ENCODE assay signal across 13 cellular contexts in genomic region chr6:153957409-153957808, GRCh38.
DNase-seq lines count a peak whose midpoint lies in the region; ATAC-seq, FAIRE-seq and TF ChIP-seq lines count a peak whose summit lies in the region.
"Had no signal": no experiment of that assay in that cellular context is flagged by ENCODE, and none has a peak within 500 bp of the region (broad histone marks: within the 10 kb centered on the region; RNA-seq: fewer than 3 reads in every experiment).

No MANE protein-coding gene starts in this region.

- H3K27ac Mint-ChIP-seq in activated T-cell treated with anti-CD3 and anti-CD28 coated beads, Interleukin-2, amount 50 U/mL, for 72 hours: no peak overlapping the region

- no peak overlapping the region for H2AFZ ChIP-seq in GM12878 (ENCODE audit: control insufficient read depth, low read depth, low read length)

- POLR2A ChIA-PET in GM12878 (lab: Charles Lee): no interaction called here

- no peak overlapping the region for H3K9ac ChIP-seq in GM12878 (ENCODE audit: control insufficient read depth, insufficient read depth, low read length)

- H3K9me3 ChIP-seq in GM12878 (replicated peaks; ENCODE audit: control insufficient read depth, insufficient read depth, low read length): no peaks in the 10 kb centered on the region
- H3K9me3 ChIP-seq in small intestine (ENCODE audit: control insufficient read depth, low read depth): no peaks in the 10 kb centered on the region
- H3K9me3 ChIP-seq: esophagus squamous epithelium had no signal

- H3K27me3 ChIP-seq in GM12878 (replicated peaks in 1 of 2; ENCODE audit: control insufficient read depth in 2 of 2, insufficient read depth in 2 of 2, low read length in 1 of 2): no peaks in the 10 kb centered on the region
- H3K27me3 ChIP-seq in small intestine (ENCODE audit: control insufficient read depth in 2 of 2, insufficient read depth in 2 of 2, low read length in 2 of 2): no peaks in the 10 kb centered on the region
- H3K27me3 ChIP-seq: brain microvascular endothelial cell, esophagus squamous epithelium had no signal

- H3K4me1 Mint-ChIP-seq in activated T-cell treated with anti-CD3 and anti-CD28 coated beads, Interleukin-2, amount 50 U/mL, for 72 hours (ENCODE audit: low read depth): no peaks in the 10 kb centered on the region

- no peak for TF ChIP-seq CTCF in GM12878 (IDR thresholded peaks at IDR 0.05 in 2 of 3, conservative IDR thresholded peaks at IDR 0.05 in 1 of 3; ENCODE audit: control insufficient read depth in 2 of 3, extremely low read depth in 1 of 3, insufficient read depth in 1 of 3, low read depth in 3 of 3, low read length in 3 of 3)

- no peak for TF ChIP-seq POLR2A in GM12878 (IDR thresholded peaks at IDR 0.05; ENCODE audit: low read depth, low read length)

- no peak for FAIRE-seq in GM12878 (lab: Jason Lieb, UNC)
- FAIRE-seq in small intestine (lab: Jason Lieb, UNC): no peak
- FAIRE-seq: keratinocyte had no signal

- no peak overlapping the region for H3K4me3 ChIP-seq in GM12878
- H3K4me3 ChIP-seq in small intestine (ENCODE audit: low read depth in 1 of 2, low read length in 2 of 2): no peak overlapping the region
- H3K4me3 ChIP-seq: esophagus squamous epithelium had no signal

- 6% methylated on average over 4 of the region's 4 CpGs for WGBS in GM12878 (ENCODE audit: insufficient coverage, insufficient replicate concordance, low lambda C conversion rate, missing lambda C conversion rate)
- WGBS in small intestine, 3 donors: 53 to 66% (median 56%) methylated on average over 4 of the region's 4 CpGs

- CTCF ChIA-PET in GM12878 (lab: Yijun Ruan, JAX): no interaction called here

- no TSS peak for BruUV-seq in GM12878 (replicated peaks; lab: Mats Ljungman, UMichigan)

- TF ChIP-seq RAD21 in GM12878 (IDR thresholded peaks at IDR 0.05; ENCODE audit: insufficient read depth, low read depth, low read length): no peak

- SMC1A ChIA-PET in GM12878 (lab: Charles Lee; ENCODE audit: uncharacterized antibody, unreplicated experiment): interaction anchor here (0.8 kb wide), 1 partner anchor 9 kb away, joined by 3 read pairs; no protein-coding TSS in a partner anchor

- TF ChIP-seq EP300 in GM12878 (IDR thresholded peaks at IDR 0.05; ENCODE audit: borderline replicate concordance in 1 of 2, control insufficient read depth in 1 of 2, low read depth in 2 of 2, low read length in 2 of 2): no peak

- no peak for DNase-seq in GM12878 (ENCODE audit: low read depth, low spot score)
- DNase-seq in activated T-cell treated with anti-CD3 and anti-CD28 coated beads for 4 hours: no peak
- DNase-seq in small intestine: no peak
- DNase-seq in AG08395 (ENCODE audit: low spot score): no peak
- DNase-seq in activated T-cell treated with anti-CD3 and anti-CD28 coated beads, Interleukin-2, amount 50 U/mL, for 72 hours: no peak
- DNase-seq: esophagus squamous epithelium, nucleus accumbens, T-helper 9 cell had no signal

- no peaks in the 10 kb centered on the region for H3K79me2 ChIP-seq in GM12878 (ENCODE audit: control insufficient read depth, insufficient read depth, low read length)

- intact Hi-C loops in GM12878 (cut with micrococcal nuclease; ENCODE audit: unreplicated experiment): no loop called here

- H3K27me3 Mint-ChIP-seq in activated T-cell treated with anti-CD3 and anti-CD28 coated beads, Interleukin-2, amount 50 U/mL, for 72 hours (ENCODE audit: low read depth): no peaks in the 10 kb centered on the region

- H3K9me3 Mint-ChIP-seq in activated T-cell treated with anti-CD3 and anti-CD28 coated beads, Interleukin-2, amount 50 U/mL, for 72 hours: no peaks in the 10 kb centered on the region

- RAD21 ChIA-PET in GM12878 (lab: Charles Lee; ENCODE audit: unreplicated experiment): no interaction called here

- ATAC-seq in GM19035 (IDR thresholded peaks at IDR 0.05; ENCODE audit: unreplicated experiment) (peak; percentile 88), GM21825 (IDR thresholded peaks at IDR 0.05; ENCODE audit: unreplicated experiment) (peak; percentile 99), HG03280 (IDR thresholded peaks at IDR 0.05; ENCODE audit: unreplicated experiment) (peak; percentile 79), GM12878 (peak; percentile 83)
- no peak for ATAC-seq in activated T-cell treated with anti-CD3 and anti-CD28 coated beads, Interleukin-2, amount 50 U/mL, for 72 hours (replicated peaks in 1 of 2)

- H3K4me1 ChIP-seq in GM12878 (ENCODE audit: control insufficient read depth, insufficient read depth, low read length) (peaks cover 4% of the 10 kb centered on the region; the same call in 1 of the 2 replicates), small intestine (ENCODE audit: control insufficient read depth in 2 of 2, insufficient read depth in 1 of 2, low read depth in 1 of 2, low read length in 1 of 2) (no peaks in the 10 kb centered on the region)
- H3K4me1 ChIP-seq: esophagus squamous epithelium had no signal

- H3K4me3 Mint-ChIP-seq in activated T-cell treated with anti-CD3 and anti-CD28 coated beads, Interleukin-2, amount 50 U/mL, for 72 hours: no peak overlapping the region

- H3K36me3 ChIP-seq in GM12878 (ENCODE audit: control insufficient read depth in 2 of 2, insufficient read depth in 2 of 2, low read length in 1 of 2) (no peaks in the 10 kb centered on the region), small intestine (ENCODE audit: control insufficient read depth in 2 of 2, insufficient read depth in 2 of 2, low read length in 2 of 2) (no peaks in the 10 kb centered on the region)
- H3K36me3 ChIP-seq: brain microvascular endothelial cell, esophagus squamous epithelium had no signal

- no peaks in the 10 kb centered on the region for H4K20me1 ChIP-seq in GM12878 (ENCODE audit: control insufficient read depth, insufficient read depth)

- no peaks in the 10 kb centered on the region for H3K36me3 Mint-ChIP-seq in activated T-cell treated with anti-CD3 and anti-CD28 coated beads, Interleukin-2, amount 50 U/mL, for 72 hours (ENCODE audit: insufficient read depth in 2 of 2)

- in situ Hi-C loops in GM12878 (cut with MboI): no loop called here

- no peak overlapping the region for H3K27ac ChIP-seq in GM12878 (ENCODE audit: control insufficient read depth, insufficient read depth)
- no peak overlapping the region for H3K27ac ChIP-seq in small intestine (ENCODE audit: low read depth in 1 of 2, low read length in 1 of 2)
- H3K27ac ChIP-seq: brain microvascular endothelial cell, esophagus squamous epithelium had no signal

- H3K4me2 ChIP-seq in GM12878 (ENCODE audit: control insufficient read depth, insufficient read depth): no peak overlapping the region

TF ChIP-seq in GM12878, 131 proteins besides CTCF, POLR2A, EP300 and RAD21:
- TF ChIP-seq IKZF2 (IDR thresholded peaks at IDR 0.05) (0 out of 4 replicates have a peak, but pooled peaks of 1 of the 2 experiments have one; percentile 20), NR2F1 (conservative IDR thresholded peaks at IDR 0.05) (peak; percentile 33; the same call in 1 of the 2 replicates), BRCA1 (IDR thresholded peaks at IDR 0.05; ENCODE audit: low read depth, low read length) (no peak), SPI1 (IDR thresholded peaks at IDR 0.05; ENCODE audit: borderline replicate concordance, insufficient read depth, low read depth, low read length) (peak; percentile 67; the same call in 1 of the 2 replicates)
TF ChIP-seq in GM12878: peak in this region for 3.

Comparison
In these comparisons a context has a peak if more than half of its experiments do, and no peak if none do; other contexts are left out.
1. ATAC-seq: peak in GM19035 (single experiment), GM21825 (single experiment), HG03280 (single experiment) and GM12878 (single experiment); none in activated T-cell treated with anti-CD3 and anti-CD28 coated beads, Interleukin-2, amount 50 U/mL, for 72 hours (0 of 2).